ENCODE assay signal across 35 cellular contexts in genomic region chr20:57973886-57974285, GRCh38.
"Had no signal": no experiment of that assay in that cellular context is flagged by ENCODE, and none has a peak within 500 bp of the region (broad histone marks: within the 10 kb centered on the region; RNA-seq: fewer than 3 reads in every experiment).

No MANE protein-coding gene starts in this region.

- H3K36me3 ChIP-seq: MG63 had no signal

- H3K4me2 ChIP-seq: KMS-11 had no signal

- H3K9ac ChIP-seq: KMS-11 had no signal

- H3K4me3 ChIP-seq: MG63 had no signal

- H3K27me3 ChIP-seq: MG63 had no signal

- DNase-seq: Karpas-422, Kasumi-1, KG1, MG63, MM.1S, MV-4-11, NCI-H1048, NCI-H1092, NCI-H1092 treated with DMSO at 0.1 percent for 48 hours, NCI-H1105, NCI-H1105 treated with DMSO at 0.1 percent for 48 hours, NCI-H1417, NCI-H1417 treated with DMSO at 0.1 percent for 48 hours, NCI-H1436, NCI-H1436 treated with DMSO at 0.1 percent for 48 hours, NCI-H146, NCI-H1694, NCI-H1694 treated with DMSO at 0.1 percent for 48 hours, NCI-H187, NCI-H187 treated with DMSO at 0.1 percent for 48 hours, NCI-H1930, NCI-H2029, NCI-H2029 treated with DMSO at 0.1 percent for 48 hours, NCI-H2081, NCI-H2081 treated with DMSO at 0.1 percent for 48 hours, NCI-H2107, NCI-H2171, NCI-H2171 treated with DMSO at 0.1 percent for 48 hours, NCI-H2227 treated with DMSO at 0.1 percent for 48 hours, NCI-H226, NCI-H345, NCI-H446, NCI-H446 treated with DMSO at 0.1 percent for 48 hours, NCI-H510A had no signal

- H3K27ac ChIP-seq: KMS-11 had no signal

- H3K9me3 ChIP-seq: MG63 had no signal
